ENCODE assay signal across 2 cellular contexts in genomic region chr4:76589402-76589801, GRCh38.
TF ChIP-seq lines count a peak whose summit lies in the region.

No MANE protein-coding gene starts in this region.

TF ChIP-seq in A549, 52 proteins besides CTCF, POLR2A, EP300 and RAD21 (continued from another document):
- TF ChIP-seq PBX3 (IDR thresholded peaks at IDR 0.05) (no peak), KDM5A (IDR thresholded peaks at IDR 0.05) (no peak), TFCP2L1 (CRISPR knock-in tag; IDR thresholded peaks at IDR 0.05) (no peak)

TF ChIP-seq in IMR-90, 13 proteins besides CTCF, POLR2A, EP300 and RAD21 (continued from another document):
- no peak for TF ChIP-seq NFE2L2 (IDR thresholded peaks at IDR 0.05; ENCODE audit: low read depth, low read length)
- TF ChIP-seq CHD1 (IDR thresholded peaks at IDR 0.05; ENCODE audit: low read depth, low read length), result no peak
- no peak for TF ChIP-seq MAFK (IDR thresholded peaks at IDR 0.05; ENCODE audit: low read depth, low read length)
- no peak for TF ChIP-seq FOS (IDR thresholded peaks at IDR 0.05; ENCODE audit: low read depth, low read length)
- TF ChIP-seq RFX5 (IDR thresholded peaks at IDR 0.05; ENCODE audit: low read depth, low read length), result no peak
- TF ChIP-seq ELK1 (IDR thresholded peaks at IDR 0.05; ENCODE audit: borderline replicate concordance, low read depth, low read length), result no peak
- TF ChIP-seq MXI1 (IDR thresholded peaks at IDR 0.05; ENCODE audit: borderline replicate concordance, low read depth, low read length), result no peak
- no peak for TF ChIP-seq BHLHE40 (IDR thresholded peaks at IDR 0.05; ENCODE audit: low read depth, low read length)
- TF ChIP-seq CEBPB (IDR thresholded peaks at IDR 0.05; ENCODE audit: low read depth, low read length), result no peak
- TF ChIP-seq MAZ (IDR thresholded peaks at IDR 0.05; ENCODE audit: borderline replicate concordance, low read depth, low read length), result no peak
- no peak for TF ChIP-seq RCOR1 (IDR thresholded peaks at IDR 0.05; ENCODE audit: insufficient replicate concordance, low read length)
- TF ChIP-seq SMC3 (IDR thresholded peaks at IDR 0.05; ENCODE audit: low read depth, low read length), result no peak
TF ChIP-seq in IMR-90: peak in this region for 0.
